38 cellular contexts compared by ENCODE assay signal in the genomic region with DNA sequence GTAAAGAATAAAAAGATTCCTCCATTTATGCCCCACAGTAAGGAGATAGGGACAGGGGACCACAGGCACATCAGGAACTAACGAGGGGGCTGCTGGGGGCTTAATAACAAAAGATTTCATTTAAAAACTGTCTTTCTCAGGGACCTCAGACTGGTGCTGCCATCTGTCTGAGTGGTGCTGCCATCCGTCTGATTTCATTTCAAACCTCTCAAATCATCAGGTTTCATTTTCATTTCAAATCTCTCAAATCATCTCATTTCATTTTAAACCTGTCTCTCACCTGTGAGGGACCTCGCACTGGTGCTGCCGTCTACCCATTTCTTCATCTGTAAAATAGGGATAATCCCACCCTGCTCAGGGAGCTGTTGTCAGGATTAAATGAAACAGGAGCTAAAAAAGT. TPM values are rescaled to one million over a fixed set of nuclear protein-coding genes. Genes with fewer than 3 reads are reported as not detected.
"Had no signal": no experiment of that assay in that cellular context is flagged by ENCODE, and none has a peak within 500 bp of the region (broad histone marks: within the 10 kb centered on the region; RNA-seq: fewer than 3 reads in every experiment).

No MANE protein-coding gene starts in this region.

- H3K9me3 ChIP-seq: adrenal gland, body of pancreas, breast epithelium had no signal

- H3K27ac Mint-ChIP-seq: activated CD4-positive, alpha-beta memory T cell treated with anti-CD3 and anti-CD28 coated beads, Interleukin-2, amount 10 ng/mL, durations not matched to agents 7 days and 5 days; activated CD4-positive, alpha-beta T cell treated with anti-CD3 and anti-CD28 coated beads for 36 hours; activated CD4-positive, alpha-beta T cell treated with anti-CD3 and anti-CD28 coated beads, Interleukin-2, amount 10 ng/mL, durations not matched to agents 7 days and 5 days; activated naive CD4-positive, alpha-beta T cell treated with anti-CD3 and anti-CD28 coated beads for 36 hours; activated naive CD4-positive, alpha-beta T cell treated with anti-CD3 and anti-CD28 coated beads, Interleukin-2, amount 50 U/mL, for 72 hours; activated naive CD8-positive, alpha-beta T cell treated with anti-CD3 and anti-CD28 coated beads for 36 hours; activated T-cell treated with anti-CD3 and anti-CD28 coated beads, Interleukin-2, amount 50 U/mL, for 72 hours; activated T-helper 1 cell treated with anti-CD3 and anti-CD28 coated beads, Interleukin-12 subunit alpha, Interleukin-12 subunit beta, Interleukin-2, Interleukin-4 antibody, amounts not matched to agents 30 ng/mL and 10 ng/mL and 1 ng/mL, durations not matched to agents 14 hours and 24 hours and 36 hours; activated T-helper 17 cell treated with anti-CD3 and anti-CD28 coated beads, Interleukin-2, amount 50 U/mL, for 72 hours; T-helper 1 cell treated with Interleukin-12 subunit alpha and Interleukin-12 subunit beta and Interleukin-4 antibody, amounts not matched to agents 30 μg/mL and 1 μg/mL, for 36 hours; T-helper 2 cell treated with Interferon-gamma antibody and Interleukin-4, amounts not matched to agents 5 μg/mL and 100 μg/mL, for 36 hours had no signal

- H3K4me3 Mint-ChIP-seq: activated CD4-positive, alpha-beta memory T cell treated with anti-CD3 and anti-CD28 coated beads, Interleukin-2, amount 10 ng/mL, durations not matched to agents 7 days and 5 days; activated CD4-positive, alpha-beta T cell treated with anti-CD3 and anti-CD28 coated beads for 36 hours; activated CD4-positive, alpha-beta T cell treated with anti-CD3 and anti-CD28 coated beads, Interleukin-2, amount 10 ng/mL, durations not matched to agents 7 days and 5 days; activated naive CD4-positive, alpha-beta T cell treated with anti-CD3 and anti-CD28 coated beads for 36 hours; activated naive CD8-positive, alpha-beta T cell treated with anti-CD3 and anti-CD28 coated beads for 36 hours; activated T-cell treated with anti-CD3 and anti-CD28 coated beads, Interleukin-2, amount 50 U/mL, for 4 hours; activated T-cell treated with anti-CD3 and anti-CD28 coated beads, Interleukin-2, amount 50 U/mL, for 72 hours; activated T-helper 1 cell treated with anti-CD3 and anti-CD28 coated beads, Interleukin-12 subunit alpha, Interleukin-12 subunit beta, Interleukin-2, Interleukin-4 antibody, amounts not matched to agents 30 ng/mL and 10 ng/mL and 1 ng/mL, durations not matched to agents 14 hours and 24 hours and 36 hours; activated T-helper 17 cell treated with anti-CD3 and anti-CD28 coated beads, Interleukin-2, amount 50 U/mL, for 72 hours; T-helper 1 cell treated with Interleukin-12 subunit alpha and Interleukin-12 subunit beta and Interleukin-4 antibody, amounts not matched to agents 30 μg/mL and 1 μg/mL, for 36 hours; T-helper 2 cell treated with Interferon-gamma antibody and Interleukin-4, amounts not matched to agents 5 μg/mL and 100 μg/mL, for 36 hours had no signal

- H3K36me3 Mint-ChIP-seq: activated naive CD4-positive, alpha-beta T cell treated with anti-CD3 and anti-CD28 coated beads, Interleukin-2, amount 50 U/mL, for 72 hours; activated naive CD8-positive, alpha-beta T cell treated with anti-CD3 and anti-CD28 coated beads for 36 hours had no signal

- H3K4me1 Mint-ChIP-seq: activated CD4-positive, alpha-beta T cell treated with anti-CD3 and anti-CD28 coated beads for 36 hours; activated CD4-positive, alpha-beta T cell treated with anti-CD3 and anti-CD28 coated beads, Interleukin-2, amount 10 ng/mL, durations not matched to agents 7 days and 5 days; activated naive CD8-positive, alpha-beta T cell treated with anti-CD3 and anti-CD28 coated beads for 36 hours; activated T-helper 17 cell treated with anti-CD3 and anti-CD28 coated beads, Interleukin-2, amount 50 U/mL, for 72 hours had no signal

- H3K4me3 ChIP-seq: adrenal gland, body of pancreas, breast epithelium had no signal

- H3K4me1 ChIP-seq: adrenal gland, body of pancreas, breast epithelium had no signal

- ATAC-seq: activated CD4-positive, alpha-beta T cell treated with anti-CD3 and anti-CD28 coated beads for 36 hours; activated CD4-positive, CD25-positive, alpha-beta regulatory T cell treated with anti-CD3 and anti-CD28 coated beads, Interleukin-2, amount 50 U/mL, for 24 hours; activated naive CD4-positive, alpha-beta T cell treated with anti-CD3 and anti-CD28 coated beads, Interleukin-2, amount 50 U/mL, for 72 hours; activated T-cell treated with anti-CD3 and anti-CD28 coated beads, Interleukin-2, amount 50 U/mL, for 4 hours; activated T-cell treated with anti-CD3 and anti-CD28 coated beads, Interleukin-2, amount 50 U/mL, for 72 hours; activated T-helper 17 cell treated with anti-CD3 and anti-CD28 coated beads, Interleukin-2, amount 50 U/mL, for 72 hours; body of pancreas had no signal

- H3K36me3 ChIP-seq: adrenal gland, brain microvascular endothelial cell, breast epithelium had no signal

- H3K27me3 ChIP-seq: adrenal gland, body of pancreas, brain microvascular endothelial cell had no signal

- DNase-seq: activated CD4-positive, alpha-beta memory T cell treated with anti-CD3 and anti-CD28 coated beads, Interleukin-2, amount 10 ng/mL, durations not matched to agents 7 days and 5 days; activated CD4-positive, alpha-beta T cell treated with anti-CD3 and anti-CD28 coated beads for 1 hour; activated CD4-positive, alpha-beta T cell treated with anti-CD3 and anti-CD28 coated beads for 36 hours; activated CD4-positive, alpha-beta T cell treated with anti-CD3 and anti-CD28 coated beads for 48 hours; activated CD4-positive, alpha-beta T cell treated with anti-CD3 and anti-CD28 coated beads, Interleukin-2, amount 10 ng/mL, durations not matched to agents 7 days and 5 days; activated CD4-positive, alpha-beta T cell treated with anti-CD3 and anti-CD28 coated beads, Interleukin-2, amount 50 U/mL, for 48 hours; activated CD4-positive, CD25-positive, alpha-beta regulatory T cell; activated CD8-positive, alpha-beta memory T cell treated with anti-CD3 and anti-CD28 coated beads, Interleukin-2, amount 50 U/mL, for 4 hours; activated effector memory CD4-positive, alpha-beta T cell treated with anti-CD3 and anti-CD28 coated beads, Interleukin-2, amount 50 U/mL, for 16 hours; activated gamma-delta T cell treated with Interleukin-2 at 50 U/mL for 16 hours; activated naive CD4-positive, alpha-beta T cell; activated naive CD4-positive, alpha-beta T cell treated with anti-CD3 and anti-CD28 coated beads for 36 hours; activated naive CD4-positive, alpha-beta T cell treated with anti-CD3 and anti-CD28 coated beads, Interleukin-2, amount 50 U/mL, for 16 hours; activated naive CD8-positive, alpha-beta T cell treated with anti-CD3 and anti-CD28 coated beads for 36 hours; activated T-cell treated with anti-CD3 and anti-CD28 coated beads for 4 hours; activated T-cell treated with anti-CD3 and anti-CD28 coated beads, Interleukin-2, amount 50 U/mL, for 1 hour; activated T-cell treated with anti-CD3 and anti-CD28 coated beads, Interleukin-2, amount 50 U/mL, for 4 hours; activated T-cell treated with anti-CD3 and anti-CD28 coated beads, Interleukin-2, amount 50 U/mL, for 72 hours; amniotic stem cell; aorta; body of pancreas; brain microvascular endothelial cell; central memory CD4-positive, alpha-beta T cell; T-helper 1 cell; T-helper 2 cell; T-helper 9 cell had no signal

- FAIRE-seq: astrocyte, TTC549 had no signal

- H3K27ac ChIP-seq: body of pancreas, brain microvascular endothelial cell, breast epithelium, VCaP had no signal

- H3K9me3 Mint-ChIP-seq: activated CD4-positive, alpha-beta memory T cell treated with anti-CD3 and anti-CD28 coated beads, Interleukin-2, amount 10 ng/mL, durations not matched to agents 7 days and 5 days; activated CD4-positive, alpha-beta T cell treated with anti-CD3 and anti-CD28 coated beads, Interleukin-2, amount 10 ng/mL, durations not matched to agents 7 days and 5 days; activated naive CD4-positive, alpha-beta T cell treated with anti-CD3 and anti-CD28 coated beads for 36 hours; activated naive CD4-positive, alpha-beta T cell treated with anti-CD3 and anti-CD28 coated beads, Interleukin-2, amount 50 U/mL, for 72 hours; activated naive CD8-positive, alpha-beta T cell treated with anti-CD3 and anti-CD28 coated beads for 36 hours; activated T-cell treated with anti-CD3 and anti-CD28 coated beads, Interleukin-2, amount 50 U/mL, for 4 hours; activated T-cell treated with anti-CD3 and anti-CD28 coated beads, Interleukin-2, amount 50 U/mL, for 72 hours; activated T-helper 1 cell treated with anti-CD3 and anti-CD28 coated beads, Interleukin-12 subunit alpha, Interleukin-12 subunit beta, Interleukin-2, Interleukin-4 antibody, amounts not matched to agents 30 ng/mL and 10 ng/mL and 1 ng/mL, durations not matched to agents 14 hours and 24 hours and 36 hours; activated T-helper 17 cell treated with anti-CD3 and anti-CD28 coated beads, Interleukin-2, amount 50 U/mL, for 72 hours; T-helper 1 cell treated with Interleukin-12 subunit alpha and Interleukin-12 subunit beta and Interleukin-4 antibody, amounts not matched to agents 30 μg/mL and 1 μg/mL, for 36 hours; T-helper 2 cell treated with Interferon-gamma antibody and Interleukin-4, amounts not matched to agents 5 μg/mL and 100 μg/mL, for 36 hours had no signal

RNA-seq across cellular contexts. Expression of gene ADRA1B, which starts 45.9 kb away (rescaled TPM):
- total RNA-seq: activated CD4-positive, alpha-beta memory T cell treated with anti-CD3 and anti-CD28 coated beads, Interleukin-2, amount 10 ng/mL, durations not matched to agents 7 days and 5 days; activated CD4-positive, alpha-beta T cell treated with anti-CD3 and anti-CD28 coated beads for 36 hours; activated CD4-positive, alpha-beta T cell treated with anti-CD3 and anti-CD28 coated beads, Interleukin-2, amount 10 ng/mL, durations not matched to agents 7 days and 5 days; activated CD8-positive, alpha-beta memory T cell treated with anti-CD3 and anti-CD28 coated beads for 36 hours; activated naive CD4-positive, alpha-beta T cell treated with anti-CD3 and anti-CD28 coated beads for 36 hours; activated naive CD4-positive, alpha-beta T cell treated with anti-CD3 and anti-CD28 coated beads, Interleukin-2, amount 50 U/mL, for 72 hours; activated naive CD8-positive, alpha-beta T cell treated with anti-CD3 and anti-CD28 coated beads for 36 hours; activated T-cell treated with anti-CD3 and anti-CD28 coated beads, Interleukin-2, amount 50 U/mL, for 72 hours; activated T-helper 1 cell treated with anti-CD3 and anti-CD28 coated beads, Interleukin-12 subunit alpha, Interleukin-12 subunit beta, Interleukin-2, Interleukin-4 antibody, amounts not matched to agents 30 ng/mL and 10 ng/mL and 1 ng/mL, durations not matched to agents 14 hours and 24 hours and 36 hours; activated T-helper 17 cell treated with anti-CD3 and anti-CD28 coated beads, Interleukin-2, amount 50 U/mL, for 72 hours had no signal
